In the genomic region with DNA sequence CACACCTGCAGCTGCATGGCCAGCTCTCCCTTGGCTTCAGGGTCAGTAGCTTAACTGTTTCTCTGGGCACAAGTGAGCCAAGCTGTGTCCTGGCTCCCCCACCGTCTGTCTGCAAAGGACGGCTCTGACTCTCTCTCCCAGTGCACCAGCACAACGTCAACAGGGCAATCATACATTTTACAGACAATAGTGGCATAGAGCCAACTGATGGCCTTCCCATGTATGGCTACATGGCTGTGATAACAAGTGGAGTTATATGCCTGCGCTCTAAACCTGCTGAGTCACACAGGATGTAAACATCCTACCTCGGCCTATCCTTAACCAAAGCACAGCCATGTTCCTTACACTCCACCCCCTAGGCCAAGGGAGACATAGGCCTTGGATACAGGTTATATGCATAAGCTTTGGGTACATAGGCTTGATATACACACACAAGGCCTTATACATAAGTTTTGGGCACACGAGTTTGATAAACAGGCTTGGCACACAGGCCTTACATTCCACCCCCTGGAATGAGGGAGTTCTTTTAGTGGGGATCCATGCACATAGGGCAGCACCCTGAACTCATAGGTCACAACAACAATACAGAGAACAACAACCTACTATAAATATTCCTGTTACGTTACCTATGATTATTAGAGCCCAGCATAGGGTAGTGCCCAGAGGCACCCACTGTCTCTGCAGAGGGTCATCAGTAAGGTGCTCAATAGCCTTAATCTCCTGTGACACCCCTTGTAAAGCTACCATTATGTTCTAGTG, we compare ENCODE assay signal across 3 cellular contexts.
TF ChIP-seq lines count a peak whose summit lies in the region.

No MANE protein-coding gene starts in this region.

TF ChIP-seq in Ishikawa, 13 proteins besides CTCF, POLR2A, EP300 and RAD21:
- no peak for TF ChIP-seq CEBPB (IDR thresholded peaks at IDR 0.05)
- TF ChIP-seq TAF1 (IDR thresholded peaks at IDR 0.05; ENCODE audit: low read depth) = no peak
- 0 out of 2 replicates have a peak, but pooled peaks have one; percentile 15 for TF ChIP-seq NFIC (IDR thresholded peaks at IDR 0.05)
TF ChIP-seq in Ishikawa: peak in this region for 1.

TF ChIP-seq in K562, 482 proteins besides CTCF, POLR2A, EP300 and RAD21 (continues in another document):
- TF ChIP-seq ZNF551 (CRISPR knock-in tag; IDR thresholded peaks at IDR 0.05) (0 out of 2 replicates have a peak, but pooled peaks have one; percentile 61), NCOA1 (IDR thresholded peaks at IDR 0.05; ENCODE audit: low read depth) (no peak), RFX7 (CRISPR knock-in tag; IDR thresholded peaks at IDR 0.05) (peak; percentile 89), IRF9 (tag; IDR thresholded peaks at IDR 0.05) (peak; percentile 100), PKNOX1 (IDR thresholded peaks at IDR 0.05) (0 out of 2 replicates have a peak, but pooled peaks have one; percentile 9), JUNB (CRISPR knock-in tag; conservative IDR thresholded peaks at IDR 0.05) (0 out of 2 replicates have a peak, but pooled peaks have one; percentile 51), HINFP (tag; conservative IDR thresholded peaks at IDR 0.05; ENCODE audit: low read depth) (peak; percentile 98), TRIM24 (IDR thresholded peaks at IDR 0.05) (peak; percentile 39 to 46; a peak in 1 of 4 replicates), NEUROD1 (IDR thresholded peaks at IDR 0.05; ENCODE audit: borderline replicate concordance, low read depth, low read length, partially characterized antibody) (no peak), ZNF696 (CRISPR knock-in tag; conservative IDR thresholded peaks at IDR 0.05) (peak; percentile 85), REST (CRISPR knock-in tag; IDR thresholded peaks at IDR 0.05; ENCODE audit: low read depth) (peak; percentile 89), RFX1 (IDR thresholded peaks at IDR 0.05) (no peak), MYNN (IDR thresholded peaks at IDR 0.05) (no peak), MYNN (CRISPR knock-in tag; IDR thresholded peaks at IDR 0.05) (no peak), E2F3 (CRISPR knock-in tag; IDR thresholded peaks at IDR 0.05) (peak; percentile 98), SPI1 (IDR thresholded peaks at IDR 0.05; ENCODE audit: borderline replicate concordance, low read depth, low read length) (no peak), ZNF197 (CRISPR knock-in tag; IDR thresholded peaks at IDR 0.05; ENCODE audit: low read depth) (peak; percentile 99), ATF1 (CRISPR knock-in tag; IDR thresholded peaks at IDR 0.05) (no peak), ATF1 (tag; IDR thresholded peaks at IDR 0.05) (peak; percentile 81), OTX1 (CRISPR knock-in tag; IDR thresholded peaks at IDR 0.05) (peak; percentile 98), SMAD3 (CRISPR knock-in tag; conservative IDR thresholded peaks at IDR 0.05) (peak; percentile 99)
- TF ChIP-seq, protein P1, sequence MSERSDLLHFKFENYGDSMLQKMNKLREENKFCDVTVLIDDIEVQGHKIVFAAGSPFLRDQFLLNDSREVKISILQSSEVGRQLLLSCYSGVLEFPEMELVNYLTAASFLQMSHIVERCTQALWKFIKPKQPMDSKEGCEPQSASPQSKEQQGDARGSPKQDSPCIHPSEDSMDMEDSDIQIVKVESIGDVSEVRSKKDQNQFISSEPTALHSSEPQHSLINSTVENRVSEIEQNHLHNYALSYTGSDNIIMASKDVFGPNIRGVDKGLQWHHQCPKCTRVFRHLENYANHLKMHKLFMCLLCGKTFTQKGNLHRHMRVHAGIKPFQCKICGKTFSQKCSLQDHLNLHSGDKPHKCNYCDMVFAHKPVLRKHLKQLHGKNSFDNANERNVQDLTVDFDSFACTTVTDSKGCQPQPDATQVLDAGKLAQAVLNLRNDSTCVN (CRISPR knock-in tag; IDR thresholded peaks at IDR 0.05) = peak; percentile 98

TF ChIP-seq in HepG2, 621 proteins besides CTCF, POLR2A, EP300 and RAD21 (continues in another document):
- TF ChIP-seq, protein P2, sequence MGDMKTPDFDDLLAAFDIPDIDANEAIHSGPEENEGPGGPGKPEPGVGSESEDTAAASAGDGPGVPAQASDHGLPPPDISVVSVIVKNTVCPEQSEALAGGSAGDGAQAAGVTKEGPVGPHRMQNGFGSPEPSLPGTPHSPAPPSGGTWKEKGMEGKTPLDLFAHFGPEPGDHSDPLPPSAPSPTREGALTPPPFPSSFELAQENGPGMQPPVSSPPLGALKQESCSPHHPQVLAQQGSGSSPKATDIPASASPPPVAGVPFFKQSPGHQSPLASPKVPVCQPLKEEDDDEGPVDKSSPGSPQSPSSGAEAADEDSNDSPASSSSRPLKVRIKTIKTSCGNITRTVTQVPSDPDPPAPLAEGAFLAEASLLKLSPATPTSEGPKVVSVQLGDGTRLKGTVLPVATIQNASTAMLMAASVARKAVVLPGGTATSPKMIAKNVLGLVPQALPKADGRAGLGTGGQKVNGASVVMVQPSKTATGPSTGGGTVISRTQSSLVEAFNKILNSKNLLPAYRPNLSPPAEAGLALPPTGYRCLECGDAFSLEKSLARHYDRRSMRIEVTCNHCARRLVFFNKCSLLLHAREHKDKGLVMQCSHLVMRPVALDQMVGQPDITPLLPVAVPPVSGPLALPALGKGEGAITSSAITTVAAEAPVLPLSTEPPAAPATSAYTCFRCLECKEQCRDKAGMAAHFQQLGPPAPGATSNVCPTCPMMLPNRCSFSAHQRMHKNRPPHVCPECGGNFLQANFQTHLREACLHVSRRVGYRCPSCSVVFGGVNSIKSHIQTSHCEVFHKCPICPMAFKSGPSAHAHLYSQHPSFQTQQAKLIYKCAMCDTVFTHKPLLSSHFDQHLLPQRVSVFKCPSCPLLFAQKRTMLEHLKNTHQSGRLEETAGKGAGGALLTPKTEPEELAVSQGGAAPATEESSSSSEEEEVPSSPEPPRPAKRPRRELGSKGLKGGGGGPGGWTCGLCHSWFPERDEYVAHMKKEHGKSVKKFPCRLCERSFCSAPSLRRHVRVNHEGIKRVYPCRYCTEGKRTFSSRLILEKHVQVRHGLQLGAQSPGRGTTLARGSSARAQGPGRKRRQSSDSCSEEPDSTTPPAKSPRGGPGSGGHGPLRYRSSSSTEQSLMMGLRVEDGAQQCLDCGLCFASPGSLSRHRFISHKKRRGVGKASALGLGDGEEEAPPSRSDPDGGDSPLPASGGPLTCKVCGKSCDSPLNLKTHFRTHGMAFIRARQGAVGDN (CRISPR knock-in tag; IDR thresholded peaks at IDR 0.05) = peak; percentile 40
- no peak for TF ChIP-seq ZBTB40 (IDR thresholded peaks at IDR 0.05)
- TF ChIP-seq ZBTB40 (CRISPR knock-in tag; IDR thresholded peaks at IDR 0.05) = no peak
- TF ChIP-seq ZBTB21 (CRISPR knock-in tag; IDR thresholded peaks at IDR 0.05) = no peak
- TF ChIP-seq ZFP91 (CRISPR knock-in tag; IDR thresholded peaks at IDR 0.05; ENCODE audit: borderline replicate concordance) = 0 out of 2 replicates have a peak, but pooled peaks have one; percentile 27
- TF ChIP-seq RBM22 (optimal IDR thresholded peaks at IDR 0.05; ENCODE audit: low read length) = peak; percentile 79
- no peak for TF ChIP-seq KDM1A (CRISPR knock-in tag; IDR thresholded peaks at IDR 0.05)
- no peak for TF ChIP-seq ZBTB7A (CRISPR knock-in tag; IDR thresholded peaks at IDR 0.05)
- TF ChIP-seq HOXA3 (CRISPR knock-in tag; IDR thresholded peaks at IDR 0.05) = 0 out of 2 replicates have a peak, but pooled peaks have one; percentile 0
- no peak for TF ChIP-seq ZFY (CRISPR knock-in tag; IDR thresholded peaks at IDR 0.05)
- no peak for TF ChIP-seq NCOA2 (CRISPR knock-in tag; IDR thresholded peaks at IDR 0.05)
- TF ChIP-seq ZFX (CRISPR knock-in tag; IDR thresholded peaks at IDR 0.05; ENCODE audit: low read depth) = no peak
- TF ChIP-seq NFE2L2 (IDR thresholded peaks at IDR 0.05; ENCODE audit: low read length) = peak; percentile 44; the same call in 1 of the 2 replicates
- no peak for TF ChIP-seq HMGXB4 (CRISPR knock-in tag; IDR thresholded peaks at IDR 0.05; ENCODE audit: borderline replicate concordance in 1 of 2, low read depth in 1 of 2)
- TF ChIP-seq ZNF383 (CRISPR knock-in tag; IDR thresholded peaks at IDR 0.05; ENCODE audit: borderline replicate concordance) = no peak
- TF ChIP-seq FOSL2 (CRISPR knock-in tag; IDR thresholded peaks at IDR 0.05) = peak; percentile 27; the same call in 1 of the 2 replicates
- no peak for TF ChIP-seq SP4 (CRISPR knock-in tag; IDR thresholded peaks at IDR 0.05)
- TF ChIP-seq ZKSCAN1 (IDR thresholded peaks at IDR 0.05; ENCODE audit: low read length) = no peak
- TF ChIP-seq KLF6 (CRISPR knock-in tag; IDR thresholded peaks at IDR 0.05) = no peak
- TF ChIP-seq ZGPAT (CRISPR knock-in tag; IDR thresholded peaks at IDR 0.05) = no peak
- no peak for TF ChIP-seq NFATC3 (CRISPR knock-in tag; IDR thresholded peaks at IDR 0.05)
- no peak for TF ChIP-seq ZNF333 (CRISPR knock-in tag; IDR thresholded peaks at IDR 0.05; ENCODE audit: borderline replicate concordance)
- 0 out of 2 replicates have a peak, but pooled peaks have one; percentile 41 for TF ChIP-seq ETV5 (CRISPR knock-in tag; IDR thresholded peaks at IDR 0.05; ENCODE audit: borderline replicate concordance)
